Comparison of ENCODE assay signal across 13 cellular contexts in genomic region chr18:60978338-60978737, GRCh38.
DNase-seq lines count a peak whose midpoint lies in the region.
"Had no signal": no experiment of that assay in that cellular context is flagged by ENCODE, and none has a peak within 500 bp of the region (broad histone marks: within the 10 kb centered on the region; RNA-seq: fewer than 3 reads in every experiment).

No MANE protein-coding gene starts in this region.

- H3K27me3 Mint-ChIP-seq in T-helper 2 cell treated with Interferon-gamma antibody and Interleukin-4, amounts not matched to agents 5 μg/mL and 100 μg/mL, for 36 hours (ENCODE audit: low read depth): no peaks in the 10 kb centered on the region

- no peaks in the 10 kb centered on the region for H3K4me1 Mint-ChIP-seq in T-helper 2 cell treated with Interferon-gamma antibody and Interleukin-4, amounts not matched to agents 5 μg/mL and 100 μg/mL, for 36 hours (ENCODE audit: low read depth)

- no peaks in the 10 kb centered on the region for H3K9me3 ChIP-seq in mesenchymal stem cell (ENCODE audit: control insufficient read depth, low read length)
- H3K9me3 ChIP-seq: mucosa of descending colon had no signal

- H3K4me2 ChIP-seq in mesenchymal stem cell (ENCODE audit: low read length, poor library complexity, severe bottlenecking): no peak overlapping the region

- DNase-seq in AG08395 (ENCODE audit: low spot score) (peak; percentile 7), NCI-H460 (ENCODE audit: extremely low read depth, low read depth) (peak; percentile 4), dedifferentiated amniotic fluid mesenchymal stem cell (ENCODE audit: extremely low spot score) (peak; percentile 79), mesenchymal stem cell (peak; percentile 87), middle frontal gyrus (ENCODE audit: extremely low spot score, low spot score) (no peak), DMS79 (lab: John Stamatoyannopoulos, UW) (no peak)
- DNase-seq in T-helper 2 cell treated with Interferon-gamma antibody and Interleukin-4, amounts not matched to agents 5 μg/mL and 100 μg/mL, for 36 hours (ENCODE audit: low spot score): no peak
- DNase-seq in stimulated activated CD8-positive, alpha-beta memory T cell treated with anti-CD3 and anti-CD28 coated beads, Interleukin-4, amount 100 ng/mL, for 48 hours: no peak
- DNase-seq: AML-193, GF-D8, hippocampal formation, mucosa of descending colon, NCI-H1417 treated with DMSO at 0.1 percent for 48 hours had no signal

- no peak overlapping the region for H3K4me3 ChIP-seq in mesenchymal stem cell (ENCODE audit: insufficient read depth in 1 of 2, low read depth in 1 of 2, low read length in 2 of 2)
- H3K4me3 ChIP-seq: mucosa of descending colon had no signal

- no peak overlapping the region for H3K23ac ChIP-seq in mesenchymal stem cell (ENCODE audit: low read length in 2 of 2)

- no peak overlapping the region for H3K27ac Mint-ChIP-seq in T-helper 2 cell treated with Interferon-gamma antibody and Interleukin-4, amounts not matched to agents 5 μg/mL and 100 μg/mL, for 36 hours

- no peak overlapping the region for H2AK5ac ChIP-seq in mesenchymal stem cell (ENCODE audit: low read length, severe bottlenecking)

- 0% methylated on average over 5 of the region's 6 CpGs for WGBS in mesenchymal stem cell

- no peaks in the 10 kb centered on the region for H3K79me1 ChIP-seq in mesenchymal stem cell (replicated peaks; ENCODE audit: low read length, poor library complexity, severe bottlenecking)

- H2BK12ac ChIP-seq in mesenchymal stem cell (ENCODE audit: low read length in 2 of 2): no peak overlapping the region

- no peaks in the 10 kb centered on the region for H3K36me3 Mint-ChIP-seq in T-helper 2 cell treated with Interferon-gamma antibody and Interleukin-4, amounts not matched to agents 5 μg/mL and 100 μg/mL, for 36 hours (ENCODE audit: low read depth)

- H3K14ac ChIP-seq in mesenchymal stem cell (ENCODE audit: low read length in 2 of 2): no peak overlapping the region

- no peaks in the 10 kb centered on the region for H3K27me3 ChIP-seq in mesenchymal stem cell (ENCODE audit: control insufficient read depth in 1 of 2, insufficient read depth in 1 of 2, low read length in 2 of 2)

- H3K27ac ChIP-seq in mesenchymal stem cell (ENCODE audit: low read length, poor library complexity, severe bottlenecking): peak overlapping the region; percentile 90

- H2BK15ac ChIP-seq in mesenchymal stem cell (ENCODE audit: low read depth, poor library complexity, severe bottlenecking): no peak overlapping the region

- no peak overlapping the region for H3K18ac ChIP-seq in mesenchymal stem cell (ENCODE audit: low read depth in 1 of 2, low read length in 2 of 2)

- H3K9ac ChIP-seq in mesenchymal stem cell (ENCODE audit: low read length): no peak overlapping the region

- no peak overlapping the region for H3K4me3 Mint-ChIP-seq in T-helper 2 cell treated with Interferon-gamma antibody and Interleukin-4, amounts not matched to agents 5 μg/mL and 100 μg/mL, for 36 hours

- no peak overlapping the region for H4K91ac ChIP-seq in mesenchymal stem cell (ENCODE audit: low read length)

- H3K36me3 ChIP-seq in mesenchymal stem cell (ENCODE audit: control insufficient read depth in 1 of 2, insufficient read depth in 2 of 2, low read depth in 1 of 2, low read length in 2 of 2): no peaks in the 10 kb centered on the region

- H2BK120ac ChIP-seq in mesenchymal stem cell (ENCODE audit: low read depth, low read length): no peak overlapping the region

- H2AFZ ChIP-seq in mesenchymal stem cell (ENCODE audit: low read depth, low read length): no peak overlapping the region

- H3K4me1 ChIP-seq in mesenchymal stem cell (ENCODE audit: control insufficient read depth, insufficient read depth, low read depth, low read length): peaks cover 4% of the 10 kb centered on the region

- no peak overlapping the region for H4K8ac ChIP-seq in mesenchymal stem cell (ENCODE audit: low read length)

- peak overlapping the region in 1 of 2 experiments; percentile 75 for H3K4ac ChIP-seq in mesenchymal stem cell (ENCODE audit: low read depth in 1 of 2, low read length in 2 of 2)

- H3K9me3 Mint-ChIP-seq in T-helper 2 cell treated with Interferon-gamma antibody and Interleukin-4, amounts not matched to agents 5 μg/mL and 100 μg/mL, for 36 hours: peaks cover 7% of the 10 kb centered on the region

- peak overlapping the region; percentile 76 for H2BK5ac ChIP-seq in mesenchymal stem cell (ENCODE audit: low read depth, low read length, poor library complexity, severe bottlenecking)

Comparison
In these comparisons a context has a peak if more than half of its experiments do, and no peak if none do; other contexts are left out.
1. DNase-seq: peak in AG08395 (single experiment), NCI-H460 (single experiment), dedifferentiated amniotic fluid mesenchymal stem cell (single experiment) and mesenchymal stem cell (single experiment); none in T-helper 2 cell treated with Interferon-gamma antibody and Interleukin-4, amounts not matched to agents 5 μg/mL and 100 μg/mL, for 36 hours (single experiment), middle frontal gyrus (single experiment), DMS79 (single experiment) and stimulated activated CD8-positive, alpha-beta memory T cell treated with anti-CD3 and anti-CD28 coated beads, Interleukin-4, amount 100 ng/mL, for 48 hours (single experiment).